ENCODE assay signal across 8 cellular contexts in the genomic region with DNA sequence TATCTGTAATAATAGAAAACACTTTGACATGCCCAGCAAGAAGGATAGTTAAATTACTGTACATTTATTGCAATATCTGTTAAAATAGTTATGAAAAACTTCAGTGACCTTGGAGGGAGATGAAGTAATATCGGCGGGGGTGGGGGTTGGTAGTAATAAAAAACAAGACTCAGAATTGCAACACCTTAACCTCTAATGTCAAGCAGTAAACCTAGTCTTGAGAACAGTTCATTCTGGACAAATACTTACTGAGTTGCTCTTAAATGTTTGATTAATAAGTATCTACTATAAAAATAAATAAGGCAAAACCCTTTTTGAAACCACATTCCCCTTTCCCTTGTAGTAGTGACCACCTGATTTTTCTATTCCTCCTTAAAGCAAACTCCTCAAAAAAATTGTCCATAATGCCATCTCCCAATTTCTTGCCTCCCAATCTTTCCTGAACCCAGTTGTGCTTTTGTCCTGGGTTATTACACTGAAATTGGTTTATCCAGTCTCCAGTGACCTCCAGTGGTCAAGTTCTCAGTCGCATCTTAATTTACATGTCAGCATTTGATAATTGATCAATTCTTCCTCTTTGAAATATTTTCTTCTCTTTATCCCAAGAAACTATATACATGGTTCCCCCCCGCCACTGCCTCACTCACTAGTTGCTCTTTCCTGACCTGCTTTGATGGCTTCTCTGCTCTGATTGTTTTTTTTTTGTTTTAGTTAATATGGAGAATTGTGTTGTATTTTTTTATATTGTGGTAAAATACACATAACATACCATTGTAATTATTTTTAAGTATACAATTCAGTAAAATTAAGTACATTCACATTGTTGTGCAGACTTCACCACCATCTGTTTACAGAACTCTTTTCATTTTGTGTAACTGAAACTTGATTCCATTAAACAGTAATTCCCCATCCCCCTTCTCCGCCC. TPM values are rescaled to one million over a fixed set of nuclear protein-coding genes. Genes with fewer than 3 reads are reported as not detected.
DNase-seq lines count a peak whose midpoint lies in the region; ATAC-seq, FAIRE-seq and TF ChIP-seq lines count a peak whose summit lies in the region.

No MANE protein-coding gene starts in this region.

- H3K4me1 Mint-ChIP-seq in chondrocyte (ENCODE audit: low read depth) = peaks cover 12% of the 10 kb centered on the region

- peak; percentile 86 to 89 (median 88) for ATAC-seq in right lobe of liver
- ATAC-seq in GM21447 (IDR thresholded peaks at IDR 0.05; ENCODE audit: unreplicated experiment) = no peak
- ATAC-seq in HG03521 (IDR thresholded peaks at IDR 0.05; ENCODE audit: unreplicated experiment) = no peak

- no peak overlapping the region for H3K4me3 ChIP-seq in NT2/D1 (ENCODE audit: insufficient read length, low read depth)
- H3K4me3 ChIP-seq in right lobe of liver = no peak overlapping the region
- no peak overlapping the region for H3K4me3 ChIP-seq in urinary bladder (ENCODE audit: low read depth, low read length)

- H3K36me3 ChIP-seq in NT2/D1 (ENCODE audit: insufficient read depth, insufficient read length, low read length) (peaks cover 2% of the 10 kb centered on the region), right lobe of liver (no peaks in the 10 kb centered on the region), urinary bladder (ENCODE audit: insufficient read depth) (no peaks in the 10 kb centered on the region)

- H3K4me3 Mint-ChIP-seq in chondrocyte (ENCODE audit: unreplicated experiment) = no peak overlapping the region

- peak overlapping the region; percentile 45 for H3K27ac Mint-ChIP-seq in chondrocyte (ENCODE audit: unreplicated experiment)

- peak; percentile 76 for FAIRE-seq in GM18507 (lab: Jason Lieb, UNC)

- H3K36me3 Mint-ChIP-seq in chondrocyte (ENCODE audit: low read depth) = no peaks in the 10 kb centered on the region

- H3K27me3 Mint-ChIP-seq in chondrocyte (ENCODE audit: low read depth) = no peaks in the 10 kb centered on the region

- no peaks in the 10 kb centered on the region for H3K27me3 ChIP-seq in NT2/D1 (ENCODE audit: insufficient read depth, insufficient read length)
- no peaks in the 10 kb centered on the region for H3K27me3 ChIP-seq in right lobe of liver

- H3K9me3 ChIP-seq in NT2/D1 (ENCODE audit: insufficient read depth, low read length) (no peaks in the 10 kb centered on the region), right lobe of liver (no peaks in the 10 kb centered on the region)

- no peak for TF ChIP-seq POLR2A in right lobe of liver (IDR thresholded peaks at IDR 0.05)

- TF ChIP-seq CTCF in chondrocyte (IDR thresholded peaks at IDR 0.05) (peak; percentile 83), right lobe of liver (IDR thresholded peaks at IDR 0.05) (peak; percentile 61 to 82 (median 68))

- 30% methylated on average over 5 of the region's 5 CpGs for WGBS in right lobe of liver (ENCODE audit: insufficient coverage, low coverage, low lambda C conversion rate, missing lambda C conversion rate)
- 63% methylated on average over 5 of the region's 5 CpGs for WGBS in urinary bladder

- H3K27ac ChIP-seq in right lobe of liver (no peak overlapping the region), urinary bladder (ENCODE audit: low read depth) (peak overlapping the region; percentile 2)

- H3K9ac ChIP-seq in NT2/D1 (ENCODE audit: insufficient read length, low read depth) = no peak overlapping the region

- intact Hi-C loops in right lobe of liver (cut with DNase I) = loop anchor here in 1 of 2 donors (5.0 kb wide), 1 partner anchor 149 kb away; no protein-coding TSS in a partner anchor

- H3K4me1 ChIP-seq in NT2/D1 (ENCODE audit: insufficient read depth, insufficient read length) (no peaks in the 10 kb centered on the region), right lobe of liver (peaks cover 0 to 32% (median 1%) of the 10 kb centered on the region in 4 donors), urinary bladder (ENCODE audit: insufficient read depth) (no peaks in the 10 kb centered on the region)

- H3K9me3 Mint-ChIP-seq in chondrocyte (ENCODE audit: low read depth) = no peaks in the 10 kb centered on the region

- peak; percentile 56 for DNase-seq in CD1c-positive myeloid dendritic cell (ENCODE audit: extremely low spot score)
- DNase-seq in GM18507 (ENCODE audit: extremely low spot score, insufficient read length, low read depth) = peak; percentile 3
- DNase-seq in NT2/D1 (ENCODE audit: low read depth, low spot score) = peak; percentile 25
- no peak for DNase-seq in chondrocyte (ENCODE audit: low spot score)
- no peak for DNase-seq in right lobe of liver

RNA-seq across cellular contexts. Expression of gene RAP1A, which starts 36.8 kb away (rescaled TPM):
- total RNA-seq in chondrocyte = 53.5 to 64.0 TPM (median 60.5 TPM) in 3 replicates
- total RNA-seq in right lobe of liver = 10 to 100 TPM; 25.9 to 53.8 (median 33.3) TPM
- 89.8 TPM for total RNA-seq in urinary bladder
- 199 TPM for polyA plus RNA-seq in urinary bladder

Comparison
In these comparisons a context has a peak if more than half of its experiments do, and no peak if none do; other contexts are left out.
1. DNase-seq: peak in CD1c-positive myeloid dendritic cell (single experiment), GM18507 (single experiment) and NT2/D1 (single experiment); none in chondrocyte (single experiment) and right lobe of liver (0 of 3).
2. ATAC-seq: peak in right lobe of liver (4 of 4); none in GM21447 (single experiment) and HG03521 (single experiment).